ENCODE assay signal across 13 cellular contexts in genomic region chr1:907611-908451, GRCh38. TPM values are rescaled to one million over a fixed set of nuclear protein-coding genes. Genes with fewer than 3 reads are reported as not detected.
A peak's percentile ranks its signal among the peaks of the same experiment; 100 is the strongest.
DNase-seq lines count a peak whose midpoint lies in the region; ATAC-seq and TF ChIP-seq lines count a peak whose summit lies in the region.
"Had no signal": no experiment of that assay in that cellular context is flagged by ENCODE, and none has a peak within 500 bp of the region (broad histone marks: within the 10 kb centered on the region; RNA-seq: fewer than 3 reads in every experiment).

No MANE protein-coding gene starts in this region.

- H3K27me3 Mint-ChIP-seq in GM23338 (ENCODE audit: insufficient read depth, low read depth, poor library complexity) (peaks cover 60% of the 10 kb centered on the region), endothelial cell (ENCODE audit: unreplicated experiment) (peaks cover 11% of the 10 kb centered on the region)
- peaks cover 60% of the 10 kb centered on the region for H3K27me3 Mint-ChIP-seq in dendritic cell treated with granulocyte-macrophage colony-stimulating factor and Interleukin-4, amounts not matched to agents 40 ng/mL and 50 ng/mL, for 4 days

- H3K36me3 Mint-ChIP-seq in GM23338 (ENCODE audit: low read depth): peaks cover 2% of the 10 kb centered on the region; the same call in 1 of the 3 replicates
- H3K36me3 Mint-ChIP-seq in dendritic cell treated with granulocyte-macrophage colony-stimulating factor and Interleukin-4, amounts not matched to agents 40 ng/mL and 50 ng/mL, for 4 days (ENCODE audit: low read depth): no peaks in the 10 kb centered on the region
- H3K36me3 Mint-ChIP-seq in endothelial cell (ENCODE audit: low read depth, unreplicated experiment): no peaks in the 10 kb centered on the region
- H3K36me3 Mint-ChIP-seq: CD8-positive, alpha-beta memory T cell had no signal

- DNase-seq in GM23338 (ENCODE audit: low spot score) (peak; percentile 1), osteoblast (ENCODE audit: insufficient read length, low spot score, missing footprints) (peak; percentile 75), MG63 (no peak), endothelial cell (ENCODE audit: low spot score) (no peak)
- DNase-seq: amniotic stem cell, NCI-H1436 treated with DMSO at 0.1 percent for 48 hours, NCI-H510A treated with DMSO at 0.1 percent for 48 hours had no signal

- H3K4me1 ChIP-seq in BLaER1 (peaks cover 68% of the 10 kb centered on the region), GM23338 (ENCODE audit: insufficient read depth) (no peaks in the 10 kb centered on the region), osteoblast (ENCODE audit: insufficient read depth, low read length) (peaks cover 25% of the 10 kb centered on the region)

- H3K27me3 ChIP-seq in BLaER1 (no peaks in the 10 kb centered on the region), GM23338 (ENCODE audit: insufficient read depth) (peaks cover 73% of the 10 kb centered on the region), osteoblast (ENCODE audit: insufficient read depth, low read length) (no peaks in the 10 kb centered on the region), MG63 (no peaks in the 10 kb centered on the region)

- H3K27ac ChIP-seq in BLaER1: no peak overlapping the region
- H3K27ac ChIP-seq in GM23338 (ENCODE audit: low read depth): no peak overlapping the region
- H3K27ac ChIP-seq in osteoblast (ENCODE audit: low read depth, low read length): no peak overlapping the region
- H3K27ac ChIP-seq: dorsolateral prefrontal cortex had no signal

- no peak for ATAC-seq in GM23338
- ATAC-seq in GM21360 (IDR thresholded peaks at IDR 0.05; ENCODE audit: unreplicated experiment): no peak

- H3K9me2 ChIP-seq in GM23338 (ENCODE audit: insufficient read depth): no peaks in the 10 kb centered on the region

- H4K20me1 ChIP-seq in BLaER1: peaks cover 16% of the 10 kb centered on the region
- H4K20me1 ChIP-seq in GM23338 (replicated peaks; ENCODE audit: insufficient read depth): no peaks in the 10 kb centered on the region; the same call in 1 of the 2 replicates
- H4K20me1 ChIP-seq in osteoblast (ENCODE audit: insufficient read depth, low read length): no peaks in the 10 kb centered on the region

- no peak overlapping the region for H3K27ac Mint-ChIP-seq in GM23338
- H3K27ac Mint-ChIP-seq in dendritic cell treated with granulocyte-macrophage colony-stimulating factor and Interleukin-4, amounts not matched to agents 40 ng/mL and 50 ng/mL, for 4 days: peak overlapping the region; percentile 74
- no peak overlapping the region for H3K27ac Mint-ChIP-seq in endothelial cell (ENCODE audit: unreplicated experiment)
- H3K27ac Mint-ChIP-seq: CD8-positive, alpha-beta memory T cell had no signal

- intact Hi-C loops in dendritic cell treated with granulocyte-macrophage colony-stimulating factor and Interleukin-4, amounts not matched to agents 40 ng/mL and 50 ng/mL, for 4 days (cut with micrococcal nuclease): loop anchor here (2.0 to 5.0 kb wide), 2 partner anchors 15 to 49 kb away; partner anchors contain the start of genes NOC2L and SAMD11

- H3K4me3 Mint-ChIP-seq in GM23338: no peak overlapping the region
- no peak overlapping the region for H3K4me3 Mint-ChIP-seq in dendritic cell treated with granulocyte-macrophage colony-stimulating factor and Interleukin-4, amounts not matched to agents 40 ng/mL and 50 ng/mL, for 4 days
- no peak overlapping the region for H3K4me3 Mint-ChIP-seq in endothelial cell (ENCODE audit: unreplicated experiment)

- H3K36me3 ChIP-seq in BLaER1: no peaks in the 10 kb centered on the region
- H3K36me3 ChIP-seq in GM23338 (ENCODE audit: insufficient read depth): no peaks in the 10 kb centered on the region
- H3K36me3 ChIP-seq in osteoblast (ENCODE audit: insufficient read depth, low read length): no peaks in the 10 kb centered on the region
- H3K36me3 ChIP-seq in MG63: peaks cover 3% of the 10 kb centered on the region; the same call in 1 of the 2 replicates

- peak overlapping the region; percentile 89 for H3K4me2 ChIP-seq in BLaER1
- no peak overlapping the region for H3K4me2 ChIP-seq in GM23338
- H3K4me2 ChIP-seq in osteoblast (ENCODE audit: insufficient read depth, low read length): no peak overlapping the region

- peaks cover 11% of the 10 kb centered on the region for H3K4me1 Mint-ChIP-seq in GM23338
- H3K4me1 Mint-ChIP-seq in dendritic cell treated with granulocyte-macrophage colony-stimulating factor and Interleukin-4, amounts not matched to agents 40 ng/mL and 50 ng/mL, for 4 days (ENCODE audit: low read depth): peaks cover 50% of the 10 kb centered on the region
- H3K4me1 Mint-ChIP-seq in endothelial cell (ENCODE audit: unreplicated experiment): peaks cover 6% of the 10 kb centered on the region

- no peaks in the 10 kb centered on the region for H3F3A ChIP-seq in GM23338 (replicated peaks; ENCODE audit: low read depth)

- H3K9me3 Mint-ChIP-seq in GM23338: peaks cover 3% of the 10 kb centered on the region; the same call in 2 of the 3 replicates
- no peaks in the 10 kb centered on the region for H3K9me3 Mint-ChIP-seq in dendritic cell treated with granulocyte-macrophage colony-stimulating factor and Interleukin-4, amounts not matched to agents 40 ng/mL and 50 ng/mL, for 4 days
- no peaks in the 10 kb centered on the region for H3K9me3 Mint-ChIP-seq in endothelial cell (ENCODE audit: unreplicated experiment)

- H3K9ac ChIP-seq in BLaER1: no peak overlapping the region

- TF ChIP-seq CTCF in GM23338 (conservative IDR thresholded peaks at IDR 0.05; ENCODE audit: low read depth in 2 of 2) (no peak), osteoblast (IDR thresholded peaks at IDR 0.05; ENCODE audit: extremely low read depth, low read depth, low read length) (no peak), endothelial cell (IDR thresholded peaks at IDR 0.05; ENCODE audit: unreplicated experiment) (no peak)

- H3K79me2 ChIP-seq in GM23338 (replicated peaks; ENCODE audit: insufficient read depth): no peaks in the 10 kb centered on the region
- no peaks in the 10 kb centered on the region for H3K79me2 ChIP-seq in osteoblast (ENCODE audit: insufficient read depth, low read length)

- no peak overlapping the region for H3K4me3 ChIP-seq in BLaER1
- H3K4me3 ChIP-seq in GM23338: no peak overlapping the region
- H3K4me3 ChIP-seq in osteoblast (ENCODE audit: insufficient read depth, low read length): no peak overlapping the region
- no peak overlapping the region for H3K4me3 ChIP-seq in MG63
- H3K4me3 ChIP-seq: dorsolateral prefrontal cortex had no signal

- H3K9me3 ChIP-seq in BLaER1 (no peaks in the 10 kb centered on the region), osteoblast (ENCODE audit: low read depth, low read length) (no peaks in the 10 kb centered on the region), MG63 (no peaks in the 10 kb centered on the region)

- no peak overlapping the region for H2AFZ ChIP-seq in GM23338
- no peak overlapping the region for H2AFZ ChIP-seq in osteoblast (ENCODE audit: low read length)

TF ChIP-seq in GM23338, 12 proteins besides CTCF, POLR2A, EP300 and RAD21 (continues in another document):
- TF ChIP-seq EZH2phosphoT487 (IDR thresholded peaks at IDR 0.05; ENCODE audit: unreplicated experiment) (no peak), STAT1 (IDR thresholded peaks at IDR 0.05; ENCODE audit: unreplicated experiment) (no peak), ZNF331 (CRISPR knock-in tag; IDR thresholded peaks at IDR 0.05; ENCODE audit: low read depth) (no peak), ZNF114 (CRISPR knock-in tag; IDR thresholded peaks at IDR 0.05) (no peak)

RNA-seq across cellular contexts. Expression of gene SAMD11, which starts 15.9 kb away (rescaled TPM):
- total RNA-seq in GM23338 (2014; rRNA removed; shearing (Covaris generic)): 0.14 and 0.19 TPM in 2 replicates
- polyA plus RNA-seq in GM23338 (2016; fragmentation: Nextera tagmentation; extraction: Ambion mirVana): 0.40 and 0.47 TPM in 2 replicates
- total RNA-seq in osteoblast: 7.7 and 8.3 TPM in 2 replicates
- total RNA-seq in MG63 (2014; rRNA removed; shearing (Covaris generic); ENCODE audit: low replicate concordance): 32.7 and 43.5 TPM in 2 replicates
- not detected for total RNA-seq in endothelial cell (ENCODE audit: unreplicated experiment)
- total RNA-seq: activated CD8-positive, alpha-beta memory T cell treated with anti-CD3 and anti-CD28 coated beads for 36 hours; CD8-positive, alpha-beta memory T cell had no signal

RNA-seq across cellular contexts. Expression of gene NOC2L, which starts 51.2 kb away (rescaled TPM):
- total RNA-seq in GM23338 (2014; rRNA removed; shearing (Covaris generic)): 123 and 125 TPM in 2 replicates
- 79.3 and 89.0 TPM in 2 replicates for polyA plus RNA-seq in GM23338 (2016; fragmentation: Nextera tagmentation; extraction: Ambion mirVana)
- total RNA-seq in osteoblast (47.7 and 47.8 TPM in 2 replicates), endothelial cell (ENCODE audit: unreplicated experiment) (56.5 TPM)
- 176 and 277 TPM in 2 replicates for total RNA-seq in MG63 (2014; rRNA removed; shearing (Covaris generic); ENCODE audit: low replicate concordance)

RNA-seq across cellular contexts. Expression of gene KLHL17, which starts 52.6 kb away (rescaled TPM):
- 27.8 and 37.1 TPM in 2 replicates for total RNA-seq in GM23338 (2014; rRNA removed; shearing (Covaris generic))
- polyA plus RNA-seq in GM23338 (2016; fragmentation: Nextera tagmentation; extraction: Ambion mirVana): 16.5 and 17.8 TPM in 2 replicates
- total RNA-seq in osteoblast: 5.4 and 6.2 TPM in 2 replicates
- 6.7 and 14.7 TPM in 2 replicates for total RNA-seq in MG63 (2014; rRNA removed; shearing (Covaris generic); ENCODE audit: low replicate concordance)
- total RNA-seq in endothelial cell (ENCODE audit: unreplicated experiment): 18.7 TPM

RNA-seq across cellular contexts. Expression of gene PLEKHN1, which starts 58.5 kb away (rescaled TPM):
- 2.2 and 3.3 TPM in 2 replicates for total RNA-seq in GM23338 (2014; rRNA removed; shearing (Covaris generic))
- polyA plus RNA-seq in GM23338 (2016; fragmentation: Nextera tagmentation; extraction: Ambion mirVana): 0.94 and 1.4 TPM in 2 replicates
- total RNA-seq in osteoblast (0.36 and 0.88 TPM in 2 replicates), endothelial cell (ENCODE audit: unreplicated experiment) (not detected)
- total RNA-seq in MG63 (2014; rRNA removed; shearing (Covaris generic); ENCODE audit: low replicate concordance): 0.56 TPM in 1 of 2 replicates, not detected in the other

Comparison
In these comparisons a context has a peak if more than half of its experiments do, and no peak if none do; other contexts are left out.
1. DNase-seq: peak in GM23338 (single experiment) and osteoblast (single experiment); none in MG63 (single experiment) and endothelial cell (single experiment).